In the genomic region with DNA sequence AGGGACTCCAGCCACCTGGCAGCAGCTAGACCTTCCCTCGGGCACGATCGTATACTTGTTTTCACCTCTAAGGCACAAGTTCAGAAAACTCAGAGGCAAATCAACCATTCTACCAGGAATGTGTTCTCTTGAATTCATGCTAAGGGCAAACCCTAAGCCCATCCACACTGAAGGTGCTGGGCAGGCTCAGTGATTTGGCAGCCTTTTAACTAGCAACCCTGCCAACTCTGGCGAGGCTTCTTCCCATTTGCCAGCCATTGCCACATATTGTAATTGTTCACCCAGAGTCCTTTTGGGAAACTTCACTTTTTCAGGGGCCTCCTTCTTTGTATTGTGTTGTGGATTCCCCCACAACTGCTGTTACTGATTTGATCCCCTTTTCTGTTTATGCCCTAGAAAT, we compare ENCODE assay signal across 16 cellular contexts.
"Had no signal": no experiment of that assay in that cellular context is flagged by ENCODE, and none has a peak within 500 bp of the region (broad histone marks: within the 10 kb centered on the region; RNA-seq: fewer than 3 reads in every experiment).

No MANE protein-coding gene starts in this region.

- H3K27ac Mint-ChIP-seq: activated CD4-positive, alpha-beta memory T cell treated with anti-CD3 and anti-CD28 coated beads, Interleukin-2, amount 10 ng/mL, durations not matched to agents 7 days and 5 days; activated naive CD8-positive, alpha-beta T cell treated with anti-CD3 and anti-CD28 coated beads, Interleukin-2, amount 50 U/mL, for 24 hours; dendritic cell treated with granulocyte-macrophage colony-stimulating factor and Interleukin-4, amounts not matched to agents 40 ng/mL and 50 ng/mL, for 4 days; natural killer cell treated with Interleukin-12 subunit alpha and Interleukin-12 subunit beta and Interleukin-15 and Interleukin-18, amount 100 ng/mL, for 72 hours had no signal

- H3K36me3 Mint-ChIP-seq: natural killer cell treated with Interleukin-12 subunit alpha and Interleukin-12 subunit beta and Interleukin-15 and Interleukin-18, amount 100 ng/mL, for 72 hours had no signal

- H3K27ac ChIP-seq: body of pancreas, esophagus muscularis mucosa, lower lobe of right lung, testis, upper lobe of left lung had no signal

- H3K4me3 ChIP-seq: body of pancreas, esophagus muscularis mucosa, lower lobe of right lung, testis, upper lobe of left lung had no signal

- H3K4me1 Mint-ChIP-seq: activated CD4-positive, alpha-beta memory T cell treated with anti-CD3 and anti-CD28 coated beads, Interleukin-2, amount 10 ng/mL, durations not matched to agents 7 days and 5 days; activated naive CD8-positive, alpha-beta T cell treated with anti-CD3 and anti-CD28 coated beads, Interleukin-2, amount 50 U/mL, for 24 hours had no signal

- DNase-seq: activated CD4-positive, alpha-beta memory T cell treated with anti-CD3 and anti-CD28 coated beads, Interleukin-2, amount 10 ng/mL, durations not matched to agents 7 days and 5 days; activated CD4-positive, alpha-beta T cell treated with anti-CD3 and anti-CD28 coated beads for 48 hours; activated gamma-delta T cell; activated naive CD4-positive, alpha-beta T cell treated with anti-CD3 and anti-CD28 coated beads, Interleukin-2, amount 50 U/mL, for 16 hours; activated naive CD8-positive, alpha-beta T cell treated with anti-CD3 and anti-CD28 coated beads, Interleukin-2, amount 50 U/mL, for 24 hours; body of pancreas; effector CD8-positive, alpha-beta T cell; lower lobe of right lung; posterior cingulate gyrus; stimulated activated CD4-positive, alpha-beta T cell treated with anti-CD3 and anti-CD28 coated beads, Interleukin-4, amount 100 ng/mL, for 1 hour; stimulated activated naive CD4-positive, alpha-beta T cell; testis; upper lobe of left lung had no signal

- H3K27me3 ChIP-seq: body of pancreas, esophagus muscularis mucosa, testis, upper lobe of left lung had no signal

- H3K36me3 ChIP-seq: esophagus muscularis mucosa, lower lobe of right lung, upper lobe of left lung had no signal

- H3K27me3 Mint-ChIP-seq: dendritic cell treated with granulocyte-macrophage colony-stimulating factor and Interleukin-4, amounts not matched to agents 40 ng/mL and 50 ng/mL, for 4 days had no signal

- H3K9me3 Mint-ChIP-seq: activated CD4-positive, alpha-beta memory T cell treated with anti-CD3 and anti-CD28 coated beads, Interleukin-2, amount 10 ng/mL, durations not matched to agents 7 days and 5 days; dendritic cell treated with granulocyte-macrophage colony-stimulating factor and Interleukin-4, amounts not matched to agents 40 ng/mL and 50 ng/mL, for 4 days had no signal

- H3K9me3 ChIP-seq: body of pancreas, esophagus muscularis mucosa, lower lobe of right lung, testis, upper lobe of left lung had no signal

- H3K4me3 Mint-ChIP-seq: activated CD4-positive, alpha-beta memory T cell treated with anti-CD3 and anti-CD28 coated beads, Interleukin-2, amount 10 ng/mL, durations not matched to agents 7 days and 5 days; activated naive CD8-positive, alpha-beta T cell treated with anti-CD3 and anti-CD28 coated beads, Interleukin-2, amount 50 U/mL, for 24 hours; dendritic cell treated with granulocyte-macrophage colony-stimulating factor and Interleukin-4, amounts not matched to agents 40 ng/mL and 50 ng/mL, for 4 days; natural killer cell treated with Interleukin-12 subunit alpha and Interleukin-12 subunit beta and Interleukin-15 and Interleukin-18, amount 100 ng/mL, for 72 hours had no signal

- H3K4me1 ChIP-seq: body of pancreas, lower lobe of right lung, testis had no signal
